In genomic region chr3:46960081-46960701, GRCh38 we compare ENCODE assay signal across 8 cellular contexts. TPM values are rescaled to one million over a fixed set of nuclear protein-coding genes. Genes with fewer than 3 reads are reported as not detected.
DNase-seq lines count a peak whose midpoint lies in the region.

No MANE protein-coding gene starts in this region.

- H3K27me3 Mint-ChIP-seq in activated CD4-positive, alpha-beta T cell treated with anti-CD3 and anti-CD28 coated beads, Interleukin-2, amount 10 ng/mL, durations not matched to agents 24 days and 14 days: no peaks in the 10 kb centered on the region

- no peak overlapping the region for H3K4me3 ChIP-seq in thymus (ENCODE audit: low read length)

- WGBS in thymus: 90% methylated on average over 4 of the region's 4 CpGs

- no peaks in the 10 kb centered on the region for H3K27me3 ChIP-seq in thymus (ENCODE audit: control insufficient read depth, insufficient read depth)

- DNase-seq in activated CD4-positive, alpha-beta T cell treated with anti-CD3 and anti-CD28 coated beads, Interleukin-2, amount 10 ng/mL, durations not matched to agents 24 days and 14 days: no peak
- no peak for DNase-seq in activated CD4-positive, alpha-beta T cell treated with anti-CD3 and anti-CD28 coated beads for 1 hour
- DNase-seq in iPS-NIHi11 (ENCODE audit: low spot score) (peak; percentile 46), NCI-H146 treated with DMSO at 0.1 percent for 48 hours (lab: John Stamatoyannopoulos, UW; ENCODE audit: unreplicated experiment) (no peak), NCI-H2107 (lab: John Stamatoyannopoulos, UW) (no peak)
- DNase-seq in stimulated activated CD4-positive, alpha-beta T cell treated with anti-CD3 and anti-CD28 coated beads, Interleukin-2, amount 100 ng/mL, for 48 hours: no peak

- H3K27ac Mint-ChIP-seq in activated CD4-positive, alpha-beta T cell treated with anti-CD3 and anti-CD28 coated beads, Interleukin-2, amount 10 ng/mL, durations not matched to agents 24 days and 14 days: peak overlapping the region; percentile 83

- peaks cover 5% of the 10 kb centered on the region for H3K36me3 ChIP-seq in thymus (ENCODE audit: control insufficient read depth, insufficient read depth)

- peak overlapping the region; percentile 32 for H3K4me3 Mint-ChIP-seq in activated CD4-positive, alpha-beta T cell treated with anti-CD3 and anti-CD28 coated beads, Interleukin-2, amount 10 ng/mL, durations not matched to agents 24 days and 14 days

- peaks cover 46% of the 10 kb centered on the region for H3K4me1 ChIP-seq in thymus (ENCODE audit: control insufficient read depth, insufficient read depth, low read length)

- H3K9me3 ChIP-seq in thymus (ENCODE audit: control insufficient read depth): no peaks in the 10 kb centered on the region

- H3K9me3 Mint-ChIP-seq in activated CD4-positive, alpha-beta T cell treated with anti-CD3 and anti-CD28 coated beads, Interleukin-2, amount 10 ng/mL, durations not matched to agents 24 days and 14 days: no peaks in the 10 kb centered on the region

- H3K4me1 Mint-ChIP-seq in activated CD4-positive, alpha-beta T cell treated with anti-CD3 and anti-CD28 coated beads, Interleukin-2, amount 10 ng/mL, durations not matched to agents 24 days and 14 days: peaks cover 63% of the 10 kb centered on the region

- H3K27ac ChIP-seq in angular gyrus (ENCODE audit: low read depth, low read length) (peak overlapping the region; percentile 56), thymus (ENCODE audit: low read depth) (peak overlapping the region; percentile 39)

- intact Hi-C loops in activated CD4-positive, alpha-beta T cell treated with anti-CD3 and anti-CD28 coated beads, Interleukin-2, amount 10 ng/mL, durations not matched to agents 24 days and 14 days (cut with micrococcal nuclease): no loop called here

- peaks cover 32% of the 10 kb centered on the region for H3K36me3 Mint-ChIP-seq in activated CD4-positive, alpha-beta T cell treated with anti-CD3 and anti-CD28 coated beads, Interleukin-2, amount 10 ng/mL, durations not matched to agents 24 days and 14 days (ENCODE audit: low read depth)

RNA-seq across cellular contexts. Expression of gene CCDC12, which starts 16.4 kb away (rescaled TPM):
- total RNA-seq in activated CD4-positive, alpha-beta T cell treated with anti-CD3 and anti-CD28 coated beads, Interleukin-2, amount 10 ng/mL, durations not matched to agents 24 days and 14 days: 55.3 and 66.2 TPM in 2 replicates
- 83.9 TPM for polyA plus RNA-seq in thymus

RNA-seq across cellular contexts. Expression of gene NBEAL2, which starts 19.3 kb away (rescaled TPM):
- 115 and 119 TPM in 2 replicates for total RNA-seq in activated CD4-positive, alpha-beta T cell treated with anti-CD3 and anti-CD28 coated beads, Interleukin-2, amount 10 ng/mL, durations not matched to agents 24 days and 14 days
- polyA plus RNA-seq in thymus: 83.6 TPM
